In genomic region chr17:335691-336090, GRCh38 we compare ENCODE assay signal across 13 cellular contexts. TPM values are rescaled to one million over a fixed set of nuclear protein-coding genes. Genes with fewer than 3 reads are reported as not detected.
DNase-seq lines count a peak whose midpoint lies in the region; ATAC-seq and TF ChIP-seq lines count a peak whose summit lies in the region.
"Had no signal": no experiment of that assay in that cellular context is flagged by ENCODE, and none has a peak within 500 bp of the region (broad histone marks: within the 10 kb centered on the region; RNA-seq: fewer than 3 reads in every experiment).

No MANE protein-coding gene starts in this region.

- peaks cover 17% of the 10 kb centered on the region for H3K27me3 Mint-ChIP-seq in nephron (ENCODE audit: low read depth)

- peak; percentile 52 for DNase-seq in DMS53 (lab: John Stamatoyannopoulos, UW)
- DNase-seq in DMS53 treated with DMSO at 0.1 percent for 48 hours (lab: John Stamatoyannopoulos, UW; ENCODE audit: unreplicated experiment), result no peak
- peak; percentile 35 for DNase-seq in DMS79 (lab: John Stamatoyannopoulos, UW)
- DNase-seq in body of pancreas, result peak; percentile 55 to 72 (median 58)
- DNase-seq in NOMO-1 (lab: John Stamatoyannopoulos, UW; ENCODE audit: unreplicated experiment in 2 of 2), result no peak
- DNase-seq: activated CD4-positive, alpha-beta memory T cell treated with anti-CD3 and anti-CD28 coated beads, Interleukin-2, amount 10 ng/mL, durations not matched to agents 7 days and 5 days; activated gamma-delta T cell; IMR-90 had no signal

- TF ChIP-seq CTCF in body of pancreas (IDR thresholded peaks at IDR 0.05) (no peak), nephron (IDR thresholded peaks at IDR 0.05; ENCODE audit: unreplicated experiment in 3 of 3) (no peak)

- no peak overlapping the region for H3K4me3 ChIP-seq in body of pancreas
- H3K4me3 ChIP-seq: transverse colon had no signal

- intact Hi-C loops in body of pancreas (cut with DNase I), result no loop called here

- H3K9me3 ChIP-seq in body of pancreas, result no peaks in the 10 kb centered on the region
- H3K9me3 ChIP-seq: transverse colon had no signal

- no peaks in the 10 kb centered on the region for H3K36me3 Mint-ChIP-seq in nephron (ENCODE audit: low read depth)

- peak overlapping the region; percentile 48 to 90 (median 79) for H3K27ac Mint-ChIP-seq in nephron
- H3K27ac Mint-ChIP-seq: activated CD4-positive, alpha-beta memory T cell treated with anti-CD3 and anti-CD28 coated beads, Interleukin-2, amount 10 ng/mL, durations not matched to agents 7 days and 5 days had no signal

- H3K4me1 ChIP-seq in body of pancreas, result peaks cover 96% of the 10 kb centered on the region

- peak overlapping the region; percentile 95 to 98 (median 97) for H3K27ac ChIP-seq in body of pancreas

- ATAC-seq in body of pancreas (no peak), GM21825 (IDR thresholded peaks at IDR 0.05; ENCODE audit: unreplicated experiment) (no peak), GM19455 (IDR thresholded peaks at IDR 0.05; ENCODE audit: unreplicated experiment) (no peak)
- ATAC-seq: Panc1 had no signal

- WGBS in body of pancreas, 2 donors, result 35 to 48% methylated on average over 6 to 9 of the region's 12 CpGs

- no peaks in the 10 kb centered on the region for H3K36me3 ChIP-seq in body of pancreas (replicated peaks in 1 of 2; ENCODE audit: insufficient read depth in 1 of 2, low read depth in 2 of 2)

- no peaks in the 10 kb centered on the region for H3K27me3 ChIP-seq in body of pancreas
- H3K27me3 ChIP-seq: transverse colon had no signal

- H3K4me3 Mint-ChIP-seq in nephron, result peak overlapping the region in 2 of 3 experiments; percentile 61 to 78
- H3K4me3 Mint-ChIP-seq: activated CD4-positive, alpha-beta memory T cell treated with anti-CD3 and anti-CD28 coated beads, Interleukin-2, amount 10 ng/mL, durations not matched to agents 7 days and 5 days had no signal

- H3K4me1 Mint-ChIP-seq in nephron, result peaks cover 79% of the 10 kb centered on the region

- no peak for TF ChIP-seq POLR2A in body of pancreas (IDR thresholded peaks at IDR 0.05)

- H3K9me3 Mint-ChIP-seq in nephron, result no peaks in the 10 kb centered on the region
- H3K9me3 Mint-ChIP-seq: activated CD4-positive, alpha-beta memory T cell treated with anti-CD3 and anti-CD28 coated beads, Interleukin-2, amount 10 ng/mL, durations not matched to agents 7 days and 5 days had no signal

RNA-seq across cellular contexts. Expression of gene RPH3AL, which starts 16.9 kb away (rescaled TPM):
- 10 to 100 TPM; 77.1 to 89.5 TPM for total RNA-seq in body of pancreas

Comparison
In these comparisons a context has a peak if more than half of its experiments do, and no peak if none do; other contexts are left out.
1. DNase-seq: peak in DMS53 (single experiment), DMS79 (single experiment) and body of pancreas (4 of 4); none in DMS53 treated with DMSO at 0.1 percent for 48 hours (single experiment) and NOMO-1 (0 of 2).